ENCODE assay signal across 8 cellular contexts in genomic region chr10:31083765-31084184, GRCh38. TPM values are rescaled to one million over a fixed set of nuclear protein-coding genes. Genes with fewer than 3 reads are reported as not detected.
A peak's percentile ranks its signal among the peaks of the same experiment; 100 is the strongest.
DNase-seq lines count a peak whose midpoint lies in the region; ATAC-seq and TF ChIP-seq lines count a peak whose summit lies in the region.

No MANE protein-coding gene starts in this region.

- DNase-seq in D341Med (ENCODE audit: low spot score): peak; percentile 78
- DNase-seq in SK-N-DZ (ENCODE audit: low spot score): peak; percentile 65
- peak; percentile 42 for DNase-seq in activated gamma-delta T cell treated with anti-CD3 and anti-CD28 coated beads, Interleukin-2, amount 50 U/mL, for 16 hours (ENCODE audit: low read depth)
- DNase-seq in hepatic stellate cell (ENCODE audit: low spot score): peak; percentile 49
- peak; percentile 20 to 55 for DNase-seq in stimulated activated CD4-positive, alpha-beta T cell treated with anti-CD3 and anti-CD28 coated beads, Interleukin-1b, Interleukin-23, amount 100 ng/mL, for 4 hours (ENCODE audit: low read depth in 2 of 2)
- DNase-seq in dedifferentiated amniotic fluid mesenchymal stem cell (ENCODE audit: extremely low spot score): no peak

- ATAC-seq in GM18505 (IDR thresholded peaks at IDR 0.05; ENCODE audit: unreplicated experiment): no peak

- TF ChIP-seq CTCF in KMS-11 (conservative IDR thresholded peaks at IDR 0.05; ENCODE audit: low read depth, low read length): peak; percentile 75

- peak overlapping the region; percentile 87 for H2AFZ ChIP-seq in KMS-11 (ENCODE audit: low read depth)

- H3K36me3 ChIP-seq in KMS-11 (ENCODE audit: insufficient read depth): no peaks in the 10 kb centered on the region

- H3K79me2 ChIP-seq in KMS-11 (ENCODE audit: insufficient read depth, low read depth): no peaks in the 10 kb centered on the region

- no peak overlapping the region for H3K27ac ChIP-seq in KMS-11

- no peak for TF ChIP-seq POLR2A in GM18505 (IDR thresholded peaks at IDR 0.05; ENCODE audit: borderline replicate concordance, extremely low read depth, insufficient read depth, insufficient read length)

- peaks cover 22% of the 10 kb centered on the region for H3K4me1 ChIP-seq in KMS-11 (ENCODE audit: low read depth, poor library complexity, severe bottlenecking)

- no peaks in the 10 kb centered on the region for H3K27me3 ChIP-seq in KMS-11 (ENCODE audit: insufficient read depth, low read depth)

- H4K20me1 ChIP-seq in KMS-11 (ENCODE audit: insufficient read depth): no peaks in the 10 kb centered on the region

- 0 out of 2 replicates have a peak overlapping the region, but pooled peaks have one; percentile 19 for H3K4me2 ChIP-seq in KMS-11

- H3K9ac ChIP-seq in KMS-11: no peak overlapping the region

- H3K4me3 ChIP-seq in KMS-11 (IDR thresholded peaks at IDR 0.05; ENCODE audit: insufficient read depth, low read depth, low read length): no peak overlapping the region

RNA-seq across cellular contexts. Expression of gene ZNF438, which starts 52.1 kb away (rescaled TPM):
- 1.9 and 2.8 TPM in 2 replicates for polyA plus RNA-seq in SK-N-DZ (2014; cell fraction: cytosol; rRNA removed)
- polyA plus RNA-seq in SK-N-DZ (2014; cell fraction: nucleus; rRNA removed): 1.5 and 2.9 TPM in 2 replicates
